ENCODE assay signal across 18 cellular contexts in the genomic region with DNA sequence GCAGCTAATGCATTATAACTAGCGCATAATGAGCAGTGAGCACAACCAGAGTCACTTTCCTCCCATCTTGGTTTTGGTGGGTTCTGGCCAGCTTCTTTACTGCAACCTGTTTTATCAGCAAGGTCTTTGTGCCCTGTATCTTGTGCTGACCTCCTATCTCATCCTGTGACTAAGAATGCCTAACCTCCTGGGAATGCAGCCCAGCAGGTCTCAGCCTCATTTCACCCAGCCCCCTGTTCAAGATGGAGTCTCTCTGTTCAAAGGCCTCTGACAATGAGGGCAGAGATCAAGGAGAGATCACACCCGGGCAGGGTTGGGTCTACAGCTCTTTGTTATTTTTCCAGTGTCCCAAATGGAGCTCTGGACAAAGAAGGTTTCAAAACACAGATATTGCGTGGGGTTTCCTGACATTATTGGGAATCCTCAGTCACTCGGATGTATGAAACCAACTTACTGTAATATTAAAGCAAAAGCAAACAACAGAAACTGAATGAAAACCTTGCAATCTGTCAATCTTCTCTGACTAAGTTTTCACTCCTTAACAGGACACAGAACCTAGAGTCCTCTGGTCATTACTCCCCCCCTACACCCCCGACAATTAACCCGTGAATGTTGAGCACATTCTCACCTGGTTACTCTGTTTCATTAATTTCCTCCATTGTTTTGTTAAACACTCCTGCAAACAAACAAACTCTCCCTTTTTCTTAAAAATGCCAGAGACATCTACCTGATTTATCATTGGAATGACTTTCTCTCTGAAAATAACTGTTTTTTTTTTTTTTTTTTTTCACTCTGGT.
DNase-seq lines count a peak whose midpoint lies in the region; ATAC-seq and TF ChIP-seq lines count a peak whose summit lies in the region.
"Had no signal": no experiment of that assay in that cellular context is flagged by ENCODE, and none has a peak within 500 bp of the region (broad histone marks: within the 10 kb centered on the region; RNA-seq: fewer than 3 reads in every experiment).

No MANE protein-coding gene starts in this region.

- DNase-seq in hepatocyte (ENCODE audit: low spot score) (no peak), mesothelial cell of epicardium (ENCODE audit: low spot score in 2 of 2, unreplicated experiment in 2 of 2) (no peak), GM19238 (ENCODE audit: insufficient read length, low spot score) (no peak), DMS153 treated with DMSO at 0.1 percent for 48 hours (lab: John Stamatoyannopoulos, UW; ENCODE audit: unreplicated experiment) (no peak)
- DNase-seq: BE2C; CD4-positive, alpha-beta T cell; DMS79; GOT3; HFFc6; NCI-H187; NCI-H2171; NCI-H748 treated with DMSO at 0.1 percent for 48 hours; PC-3; SJCRH30 had no signal

- H3K4me3 Mint-ChIP-seq in mesothelial cell of epicardium: no peak overlapping the region
- H3K4me3 Mint-ChIP-seq: CD4-positive, alpha-beta T cell; HFFc6; IgD-negative memory B cell had no signal

- peak overlapping the region; percentile 71 for H3K9ac ChIP-seq in HUES6 (ENCODE audit: low read length)

- peak overlapping the region; percentile 40 for H3K4me3 ChIP-seq in HUES6 (ENCODE audit: low read depth, low read length)
- H3K4me3 ChIP-seq in hepatocyte: no peak overlapping the region
- H3K4me3 ChIP-seq: SJCRH30 had no signal

- TF ChIP-seq CTCF in hepatocyte (IDR thresholded peaks at IDR 0.05; ENCODE audit: poor library complexity) (no peak), mesothelial cell of epicardium (IDR thresholded peaks at IDR 0.05; ENCODE audit: unreplicated experiment) (no peak)

- WGBS in hepatocyte (ENCODE audit: low lambda C conversion rate, missing lambda C conversion rate): 69% methylated on average over 6 of the region's 6 CpGs

- H3K9me2 ChIP-seq in hepatocyte (replicated peaks; ENCODE audit: insufficient read depth): no peaks in the 10 kb centered on the region

- H3K27ac Mint-ChIP-seq in mesothelial cell of epicardium: peak overlapping the region; percentile 10
- H3K27ac Mint-ChIP-seq: CD4-positive, alpha-beta T cell; HFFc6; IgD-negative memory B cell had no signal

- H3K27me3 Mint-ChIP-seq in mesothelial cell of epicardium (ENCODE audit: low read depth): no peaks in the 10 kb centered on the region
- H3K27me3 Mint-ChIP-seq: CD4-positive, alpha-beta T cell; IgD-negative memory B cell had no signal

- H3K9me3 ChIP-seq in HUES6 (ENCODE audit: control insufficient read depth, insufficient read depth, low read depth, low read length): peaks cover 7% of the 10 kb centered on the region
- H3K9me3 ChIP-seq in hepatocyte (ENCODE audit: low read depth): no peaks in the 10 kb centered on the region
- H3K9me3 ChIP-seq: BE2C, SJCRH30 had no signal

- no peaks in the 10 kb centered on the region for H3K79me2 ChIP-seq in hepatocyte

- peaks cover 4% of the 10 kb centered on the region for H3K9me3 Mint-ChIP-seq in mesothelial cell of epicardium
- H3K9me3 Mint-ChIP-seq: CD4-positive, alpha-beta T cell had no signal

- ATAC-seq in GM18520 (IDR thresholded peaks at IDR 0.05; ENCODE audit: unreplicated experiment) (no peak), HG02763 (IDR thresholded peaks at IDR 0.05; ENCODE audit: unreplicated experiment) (no peak)
- ATAC-seq: PC-3 had no signal

- peak overlapping the region; percentile 31 for H2AFZ ChIP-seq in hepatocyte

- H3K27me3 ChIP-seq in HUES6 (ENCODE audit: control insufficient read depth, insufficient read depth, low read length) (no peaks in the 10 kb centered on the region), hepatocyte (no peaks in the 10 kb centered on the region)
- H3K27me3 ChIP-seq: BE2C, SJCRH30 had no signal

- peak overlapping the region; percentile 95 for H3K27ac ChIP-seq in HUES6 (ENCODE audit: low read depth, low read length)
- H3K27ac ChIP-seq in hepatocyte: no peak overlapping the region
- H3K27ac ChIP-seq: SJCRH30 had no signal

- H3K4me2 ChIP-seq in hepatocyte: no peak overlapping the region

- H3K4me1 ChIP-seq in HUES6 (ENCODE audit: control insufficient read depth, insufficient read depth, low read length) (peaks cover 15% of the 10 kb centered on the region), hepatocyte (ENCODE audit: insufficient read depth) (no peaks in the 10 kb centered on the region)
- H3K4me1 ChIP-seq: BE2C, SJCRH30 had no signal

- H3K4me1 Mint-ChIP-seq in mesothelial cell of epicardium: peaks cover 21% of the 10 kb centered on the region

- H3K36me3 ChIP-seq in HUES6 (ENCODE audit: control insufficient read depth, insufficient read depth, low read length) (no peaks in the 10 kb centered on the region), hepatocyte (replicated peaks; ENCODE audit: insufficient read depth, low read depth) (no peaks in the 10 kb centered on the region)
- H3K36me3 ChIP-seq: BE2C, SJCRH30 had no signal

- H3K36me3 Mint-ChIP-seq in mesothelial cell of epicardium: no peaks in the 10 kb centered on the region
- H3K36me3 Mint-ChIP-seq: IgD-negative memory B cell had no signal

- no peaks in the 10 kb centered on the region for H4K20me1 ChIP-seq in hepatocyte (ENCODE audit: insufficient read depth, poor library complexity, severe bottlenecking)
